Comparison of ENCODE assay signal across 35 cellular contexts in genomic region chr6:25792016-25792415, GRCh38. TPM values are rescaled to one million over a fixed set of nuclear protein-coding genes. Genes with fewer than 3 reads are reported as not detected.
"Had no signal": no experiment of that assay in that cellular context is flagged by ENCODE, and none has a peak within 500 bp of the region (broad histone marks: within the 10 kb centered on the region; RNA-seq: fewer than 3 reads in every experiment).

No MANE protein-coding gene starts in this region.

- H3K27me3 ChIP-seq: neutrophil, ovary, spleen, suprapubic skin, thyroid gland, tibial nerve, upper lobe of right lung, uterus had no signal

- H3K9me3 ChIP-seq: neutrophil, ovary, psoas muscle, spleen, suprapubic skin, thoracic aorta, thyroid gland, tibial nerve, upper lobe of right lung, uterus had no signal

- H3K4me1 ChIP-seq: parathyroid adenoma, psoas muscle, spleen, suprapubic skin, thyroid gland, tibial nerve, upper lobe of right lung, uterus had no signal

- ATAC-seq: naive thymus-derived CD4-positive, alpha-beta T cell; natural killer cell; psoas muscle; right cardiac atrium; sciatic nerve; stimulated activated memory B cell treated with anti-CD40 and anti-IgM and Interleukin-4, amounts not matched to agents 10 μg/mL and 1 μg/mL and 100 μg/mL, for 72 hours; stimulated activated naive CD8-positive, alpha-beta T cell treated with anti-CD3 and anti-CD28 coated beads, Interleukin-15, amount 100 ng/mL, for 72 hours; stimulated activated naive CD8-positive, alpha-beta T cell treated with anti-CD3 and anti-CD28 coated beads, Interleukin-15, Interleukin-2, amounts not matched to agents 100 U/mL and 50 U/mL, for 24 hours; upper lobe of right lung had no signal

- H3K4me1 Mint-ChIP-seq: nephron; stimulated activated naive CD8-positive, alpha-beta T cell treated with anti-CD3 and anti-CD28 coated beads, Interleukin-15, amount 100 ng/mL, for 72 hours had no signal

- H3K4me3 Mint-ChIP-seq: naive thymus-derived CD4-positive, alpha-beta T cell; natural killer cell; nephron; stimulated activated memory B cell treated with anti-CD40 and anti-IgM and Interleukin-4, amounts not matched to agents 10 μg/mL and 1 μg/mL and 100 μg/mL, for 72 hours; stimulated activated naive CD8-positive, alpha-beta T cell treated with anti-CD3 and anti-CD28 coated beads, Interleukin-15, amount 100 ng/mL, for 72 hours; type B pancreatic cell had no signal

- H3K4me3 ChIP-seq: ovary, psoas muscle, skin epidermis, smooth muscle cell, spleen, suprapubic skin, thoracic aorta, thyroid gland, tibial nerve, upper lobe of right lung, uterus had no signal

- H3K4me2 ChIP-seq: smooth muscle cell had no signal

- DNase-seq: naive thymus-derived CD4-positive, alpha-beta T cell; natural killer cell; nucleus accumbens; ovary; posterior cingulate gyrus; psoas muscle; right cardiac atrium; spleen; stimulated activated CD4-positive, alpha-beta T cell treated with anti-CD3 and anti-CD28 coated beads, Interleukin-12 subunit alpha, Interleukin-12 subunit beta, amount 100 ng/mL, for 4 hours; stimulated activated CD4-positive, alpha-beta T cell treated with anti-CD3 and anti-CD28 coated beads, Interleukin-1b, Interleukin-23, amount 100 ng/mL, for 48 hours; stimulated activated CD4-positive, alpha-beta T cell treated with anti-CD3 and anti-CD28 coated beads, Interleukin-4, amount 100 ng/mL, for 1 hour; stimulated activated CD4-positive, alpha-beta T cell treated with anti-CD3 and anti-CD28 coated beads, Interleukin-4, amount 100 ng/mL, for 4 hours; stimulated activated CD8-positive, alpha-beta memory T cell treated with anti-CD3 and anti-CD28 coated beads, Interleukin-4, amount 100 ng/mL, for 48 hours; stimulated activated naive CD4-positive, alpha-beta T cell; stimulated activated naive CD8-positive, alpha-beta T cell treated with anti-CD3 and anti-CD28 coated beads, Interleukin-15, amount 100 ng/mL, for 72 hours; stimulated activated naive CD8-positive, alpha-beta T cell treated with anti-CD3 and anti-CD28 coated beads, Interleukin-15, Interleukin-2, amounts not matched to agents 100 U/mL and 50 U/mL, for 24 hours; substantia nigra; thyroid gland; upper lobe of right lung; uterus had no signal

- H3K27me3 Mint-ChIP-seq: progenitor cell of endocrine pancreas; stimulated activated memory B cell treated with anti-CD40 and anti-IgM and Interleukin-4, amounts not matched to agents 10 μg/mL and 1 μg/mL and 100 μg/mL, for 72 hours had no signal

- H3K79me2 ChIP-seq: parathyroid adenoma had no signal

- H3K9me3 Mint-ChIP-seq: naive thymus-derived CD4-positive, alpha-beta T cell; natural killer cell; nephron; stimulated activated naive CD8-positive, alpha-beta T cell treated with anti-CD3 and anti-CD28 coated beads, Interleukin-15, amount 100 ng/mL, for 72 hours; type B pancreatic cell had no signal

- H2AFZ ChIP-seq: parathyroid adenoma had no signal

- H3K36me3 ChIP-seq: neutrophil, ovary, spleen, suprapubic skin, thoracic aorta, thyroid gland, tibial nerve, upper lobe of right lung, uterus had no signal

- H3K9ac ChIP-seq: parathyroid adenoma had no signal

- H3K27ac ChIP-seq: neutrophil, ovary, parathyroid adenoma, psoas muscle, skin epidermis, spleen, suprapubic skin, thoracic aorta, thyroid gland, tibial nerve, upper lobe of right lung, uterus had no signal

- H3K36me3 Mint-ChIP-seq: naive thymus-derived CD4-positive, alpha-beta T cell; natural killer cell; stimulated activated memory B cell treated with anti-CD40 and anti-IgM and Interleukin-4, amounts not matched to agents 10 μg/mL and 1 μg/mL and 100 μg/mL, for 72 hours; type B pancreatic cell had no signal

- H3K27ac Mint-ChIP-seq: naive thymus-derived CD4-positive, alpha-beta T cell; natural killer cell; nephron; progenitor cell of endocrine pancreas; stimulated activated memory B cell treated with anti-CD40 and anti-IgM and Interleukin-4, amounts not matched to agents 10 μg/mL and 1 μg/mL and 100 μg/mL, for 72 hours; type B pancreatic cell had no signal

RNA-seq across cellular contexts. Expression of gene SLC17A4, which starts 37.5 kb away (rescaled TPM):
- total RNA-seq: naive thymus-derived CD4-positive, alpha-beta T cell; natural killer cell; omental fat pad; psoas muscle; right cardiac atrium; sciatic nerve; smooth muscle cell; spleen; suprapubic skin; thoracic aorta; thyroid gland; tibial nerve; upper lobe of right lung; urinary bladder had no signal
- polyA plus RNA-seq: naive thymus-derived CD4-positive, alpha-beta T cell; ovary; psoas muscle; smooth muscle cell; spleen had no signal

RNA-seq across cellular contexts. Expression of gene SLC17A1, which starts 39.8 kb away (rescaled TPM):
- total RNA-seq: naive thymus-derived CD4-positive, alpha-beta T cell; omental fat pad; ovary; progenitor cell of endocrine pancreas; psoas muscle; right cardiac atrium; sciatic nerve; smooth muscle cell; spleen; suprapubic skin; thoracic aorta; thyroid gland; tibial nerve; upper lobe of right lung; urinary bladder; uterus had no signal
- polyA plus RNA-seq: naive thymus-derived CD4-positive, alpha-beta T cell; neural cell; psoas muscle; right cardiac atrium; smooth muscle cell; spleen; urinary bladder had no signal
